In genomic region chr5:10601246-10602030, GRCh38 we compare ENCODE assay signal across 8 cellular contexts. TPM values are rescaled to one million over a fixed set of nuclear protein-coding genes. Genes with fewer than 3 reads are reported as not detected.
DNase-seq lines count a peak whose midpoint lies in the region; ATAC-seq and TF ChIP-seq lines count a peak whose summit lies in the region.

No MANE protein-coding gene starts in this region.

- H3K4me2 ChIP-seq in OCI-LY3 (ENCODE audit: low read length) = peak overlapping the region; percentile 88

- 0 out of 2 replicates have a peak, but pooled peaks cover 6% of the 10 kb centered on the region for H4K20me1 ChIP-seq in OCI-LY3 (ENCODE audit: insufficient read depth, low read length)

- H3K27ac ChIP-seq in OCI-LY3 (ENCODE audit: low read length) (peak overlapping the region; percentile 95), thoracic aorta (peak overlapping the region; percentile 78 to 89)

- H2AFZ ChIP-seq in OCI-LY3 (ENCODE audit: low read depth, low read length) = no peak overlapping the region

- intact Hi-C loops in lower leg skin (cut with DNase I; ENCODE audit: low total_unique reads) = no loop called here

- DNase-seq in EH (ENCODE audit: low read depth) = peak; percentile 97
- DNase-seq in HS-27A (ENCODE audit: low read depth) = peak; percentile 60
- DNase-seq in cortex of kidney (lab: John Stamatoyannopoulos, UW) = peak; percentile 60
- DNase-seq in lower leg skin (ENCODE audit: low spot score in 2 of 2) = peak; percentile 90 to 98
- peak; percentile 71 for DNase-seq in thoracic aorta (ENCODE audit: low spot score)
- no peak for DNase-seq in germinal center (ENCODE audit: low spot score)

- no peak for TF ChIP-seq POLR2A in lower leg skin (IDR thresholded peaks at IDR 0.05)

- no peak for TF ChIP-seq CTCF in OCI-LY3 (IDR thresholded peaks at IDR 0.05; ENCODE audit: low read depth, low read length)
- TF ChIP-seq CTCF in lower leg skin (IDR thresholded peaks at IDR 0.05) = no peak
- TF ChIP-seq CTCF in thoracic aorta (IDR thresholded peaks at IDR 0.05) = no peak

- 7 to 10% methylated on average over 19 of the region's 19 CpGs for WGBS in lower leg skin, 2 donors

- H3K4me1 ChIP-seq in OCI-LY3 (ENCODE audit: low read length) (peaks cover 71% of the 10 kb centered on the region), thoracic aorta (ENCODE audit: control insufficient read depth in 1 of 2, low read depth in 2 of 2) (peaks cover 10 to 38% of the 10 kb centered on the region in 2 donors)

- H3K27me3 ChIP-seq in OCI-LY3 (ENCODE audit: low read depth, low read length) (no peaks in the 10 kb centered on the region), thoracic aorta (replicated peaks; ENCODE audit: insufficient read depth) (no peaks in the 10 kb centered on the region)

- H3K9me3 ChIP-seq in OCI-LY3 (ENCODE audit: insufficient read depth, low read length) (no peaks in the 10 kb centered on the region), thoracic aorta (no peaks in the 10 kb centered on the region)

- H3K79me2 ChIP-seq in OCI-LY3 (ENCODE audit: low read length) = peaks cover 94% of the 10 kb centered on the region

- H3K9ac ChIP-seq in OCI-LY3 (ENCODE audit: low read length) = peak overlapping the region; percentile 59

- peak; percentile 42 for ATAC-seq in GM21529 (IDR thresholded peaks at IDR 0.05; ENCODE audit: unreplicated experiment)
- ATAC-seq in thoracic aorta (ENCODE audit: insufficient number of reproducible peaks, low FRiP score, low read depth) = peak; percentile 90

- H3K4me3 ChIP-seq in OCI-LY3 (ENCODE audit: low read length) (peak overlapping the region; percentile 43), lower leg skin (ENCODE audit: low read depth, poor library complexity, severe bottlenecking) (no peak overlapping the region), thoracic aorta (peak overlapping the region; percentile 63)

- H3K36me3 ChIP-seq in OCI-LY3 (replicated peaks; ENCODE audit: low read depth, low read length) (peaks cover 34% of the 10 kb centered on the region), thoracic aorta (no peaks in the 10 kb centered on the region)

RNA-seq across cellular contexts. Expression of gene ANKRD33B, which starts 37.6 kb away (rescaled TPM):
- total RNA-seq in lower leg skin (10 to 100 TPM; 12.6 to 35.4 (median 17.6) TPM), thoracic aorta (1 to 10 TPM; 4.9 to 5.7 TPM)
